In the genomic region with DNA sequence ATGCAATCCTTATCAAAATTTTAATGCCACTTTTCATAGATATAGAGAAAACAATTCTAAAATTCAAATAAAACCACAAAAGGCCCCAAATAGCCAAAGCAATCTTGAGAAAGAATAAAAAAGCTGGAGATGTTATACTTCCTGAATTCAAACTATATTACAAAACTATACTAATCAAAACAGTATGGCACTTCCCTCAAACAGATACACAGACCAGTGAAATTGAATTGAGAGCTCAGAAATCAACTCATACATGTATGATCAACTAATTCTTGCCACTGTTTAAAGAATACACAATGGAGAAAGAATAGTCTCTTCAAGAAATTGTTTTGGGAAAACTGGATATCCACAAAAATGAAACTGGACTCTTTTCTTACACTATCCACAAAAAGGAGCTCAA, we compare ENCODE assay signal across 8 cellular contexts. TPM values are rescaled to one million over a fixed set of nuclear protein-coding genes. Genes with fewer than 3 reads are reported as not detected.
"Had no signal": no experiment of that assay in that cellular context is flagged by ENCODE, and none has a peak within 500 bp of the region (broad histone marks: within the 10 kb centered on the region; RNA-seq: fewer than 3 reads in every experiment).

No MANE protein-coding gene starts in this region.

- H3K27ac Mint-ChIP-seq: GM23338 had no signal

- H3K4me1 Mint-ChIP-seq: GM23338 had no signal

- DNase-seq: H7, IMR-90, KG1 had no signal

- ATAC-seq: GM23338, HCT116 had no signal

- H3K9me3 ChIP-seq: HAP-1 had no signal

- H3K27ac ChIP-seq: HL-60 had no signal

- H3K4me3 ChIP-seq: GM23338, HAP-1 had no signal

- H3K4me3 Mint-ChIP-seq: GM23338 had no signal

- H3K4me2 ChIP-seq: GM23338 had no signal

- H3K4me1 ChIP-seq: HAP-1 had no signal

- H3K36me3 ChIP-seq: HAP-1 had no signal

- H2AFZ ChIP-seq: GM23338 had no signal

RNA-seq across cellular contexts. Expression of gene FOXG1, which starts 55.4 kb away (rescaled TPM):
- total RNA-seq: HT1080, IMR-90 had no signal
- polyA plus RNA-seq: IMR-90 had no signal
